30 cellular contexts compared by ENCODE assay signal in genomic region chr5:2254880-2255750, GRCh38.
"Had no signal": no experiment of that assay in that cellular context is flagged by ENCODE, and none has a peak within 500 bp of the region (broad histone marks: within the 10 kb centered on the region; RNA-seq: fewer than 3 reads in every experiment).

No MANE protein-coding gene starts in this region.

- H3K27ac ChIP-seq: ascending aorta, foreskin keratinocyte, left lung, lower lobe of right lung, parathyroid adenoma, psoas muscle, testis, transverse colon, uterus, WERI-Rb-1 had no signal

- DNase-seq: activated CD4-positive, alpha-beta memory T cell treated with anti-CD3 and anti-CD28 coated beads for 36 hours; activated CD4-positive, alpha-beta T cell treated with anti-CD3 and anti-CD28 coated beads, Interleukin-2, amount 10 ng/mL, durations not matched to agents 24 days and 14 days; activated CD8-positive, alpha-beta memory T cell treated with anti-CD3 and anti-CD28 coated beads, Interleukin-2, amount 50 U/mL, for 4 hours; activated gamma-delta T cell; activated naive CD4-positive, alpha-beta T cell treated with anti-CD3 and anti-CD28 coated beads, Interleukin-2, amount 10 ng/mL, durations not matched to agents 7 days and 5 days; activated naive CD8-positive, alpha-beta T cell treated with anti-CD3 and anti-CD28 coated beads, Interleukin-2, amount 10 ng/mL, durations not matched to agents 7 days and 5 days; activated T-cell treated with anti-CD3 and anti-CD28 coated beads, Interleukin-2, amount 50 U/mL, for 1 hour; cortex of kidney; foreskin keratinocyte; lower lobe of right lung; mesendoderm; mucosa of descending colon; psoas muscle; right cardiac atrium; stimulated activated CD4-positive, alpha-beta T cell treated with anti-CD3 and anti-CD28 coated beads, Interleukin-2, amount 100 ng/mL, for 48 hours; stimulated activated naive CD8-positive, alpha-beta T cell treated with anti-CD3 and anti-CD28 coated beads, Interleukin-15, Interleukin-2, amounts not matched to agents 100 U/mL and 50 U/mL, for 24 hours; T-helper 17 cell; T1000; testis; transverse colon; uterus; WERI-Rb-1 had no signal

- H3K27me3 Mint-ChIP-seq: activated CD4-positive, alpha-beta memory T cell treated with anti-CD3 and anti-CD28 coated beads for 36 hours; activated CD4-positive, alpha-beta T cell treated with anti-CD3 and anti-CD28 coated beads, Interleukin-2, amount 10 ng/mL, durations not matched to agents 24 days and 14 days; activated naive CD4-positive, alpha-beta T cell treated with anti-CD3 and anti-CD28 coated beads, Interleukin-2, amount 10 ng/mL, durations not matched to agents 7 days and 5 days; activated naive CD8-positive, alpha-beta T cell treated with anti-CD3 and anti-CD28 coated beads, Interleukin-2, amount 10 ng/mL, durations not matched to agents 7 days and 5 days; natural killer cell treated with Interleukin-12 subunit alpha and Interleukin-12 subunit beta and Interleukin-15 and Interleukin-18, amount 100 ng/mL, for 72 hours; T-helper 17 cell had no signal

- ATAC-seq: activated CD4-positive, CD25-positive, alpha-beta regulatory T cell treated with anti-CD3 and anti-CD28 coated beads, Interleukin-2, amount 50 U/mL, for 24 hours; esophagus mucosa; foreskin keratinocyte; left lung; lower lobe of right lung; mucosa of descending colon; natural killer cell treated with Interleukin-12 subunit alpha and Interleukin-12 subunit beta and Interleukin-15 and Interleukin-18, amount 100 ng/mL, for 72 hours; psoas muscle; right cardiac atrium; stimulated activated naive CD8-positive, alpha-beta T cell treated with anti-CD3 and anti-CD28 coated beads, Interleukin-15, Interleukin-2, amounts not matched to agents 100 U/mL and 50 U/mL, for 24 hours; T-helper 17 cell had no signal

- H3K9me3 ChIP-seq: ascending aorta, left lung, lower lobe of right lung, mucosa of descending colon, psoas muscle, testis, transverse colon, uterus had no signal

- H3K4me3 Mint-ChIP-seq: activated CD4-positive, alpha-beta memory T cell treated with anti-CD3 and anti-CD28 coated beads for 36 hours; activated CD4-positive, alpha-beta T cell treated with anti-CD3 and anti-CD28 coated beads, Interleukin-2, amount 10 ng/mL, durations not matched to agents 24 days and 14 days; activated naive CD4-positive, alpha-beta T cell treated with anti-CD3 and anti-CD28 coated beads, Interleukin-2, amount 10 ng/mL, durations not matched to agents 7 days and 5 days; activated naive CD8-positive, alpha-beta T cell treated with anti-CD3 and anti-CD28 coated beads, Interleukin-2, amount 10 ng/mL, durations not matched to agents 7 days and 5 days; activated T-helper 1 cell treated with anti-CD3 and anti-CD28 coated beads, Interleukin-12 subunit alpha, Interleukin-12 subunit beta, Interleukin-2, Interleukin-4 antibody, amounts not matched to agents 30 ng/mL and 10 ng/mL and 1 ng/mL, durations not matched to agents 14 hours and 24 hours and 36 hours; brain; natural killer cell treated with Interleukin-12 subunit alpha and Interleukin-12 subunit beta and Interleukin-15 and Interleukin-18, amount 100 ng/mL, for 72 hours; T-helper 17 cell had no signal

- H3K4me1 Mint-ChIP-seq: activated CD4-positive, alpha-beta T cell treated with anti-CD3 and anti-CD28 coated beads, Interleukin-2, amount 10 ng/mL, durations not matched to agents 24 days and 14 days; activated naive CD4-positive, alpha-beta T cell treated with anti-CD3 and anti-CD28 coated beads, Interleukin-2, amount 10 ng/mL, durations not matched to agents 7 days and 5 days; T-helper 17 cell had no signal

- H3K4me3 ChIP-seq: ascending aorta, left lung, lower lobe of right lung, mucosa of descending colon, psoas muscle, testis, transverse colon, uterus had no signal

- H3K9me3 Mint-ChIP-seq: activated CD4-positive, alpha-beta memory T cell treated with anti-CD3 and anti-CD28 coated beads for 36 hours; activated CD4-positive, alpha-beta T cell treated with anti-CD3 and anti-CD28 coated beads, Interleukin-2, amount 10 ng/mL, durations not matched to agents 24 days and 14 days; activated T-helper 1 cell treated with anti-CD3 and anti-CD28 coated beads, Interleukin-12 subunit alpha, Interleukin-12 subunit beta, Interleukin-2, Interleukin-4 antibody, amounts not matched to agents 30 ng/mL and 10 ng/mL and 1 ng/mL, durations not matched to agents 14 hours and 24 hours and 36 hours; natural killer cell treated with Interleukin-12 subunit alpha and Interleukin-12 subunit beta and Interleukin-15 and Interleukin-18, amount 100 ng/mL, for 72 hours had no signal

- H3K4me1 ChIP-seq: ascending aorta, foreskin keratinocyte, left lung, lower lobe of right lung, parathyroid adenoma, psoas muscle, testis, transverse colon, uterus had no signal

- H3K9ac ChIP-seq: parathyroid adenoma had no signal

- H3K36me3 ChIP-seq: ascending aorta, left lung, lower lobe of right lung, transverse colon, uterus, WERI-Rb-1 had no signal

- H2AFZ ChIP-seq: parathyroid adenoma had no signal

- H3K27me3 ChIP-seq: ascending aorta, foreskin keratinocyte, testis, transverse colon, uterus had no signal

- H3K27ac Mint-ChIP-seq: activated CD4-positive, alpha-beta memory T cell treated with anti-CD3 and anti-CD28 coated beads for 36 hours; activated CD4-positive, alpha-beta T cell treated with anti-CD3 and anti-CD28 coated beads, Interleukin-2, amount 10 ng/mL, durations not matched to agents 24 days and 14 days; activated naive CD4-positive, alpha-beta T cell treated with anti-CD3 and anti-CD28 coated beads, Interleukin-2, amount 10 ng/mL, durations not matched to agents 7 days and 5 days; activated naive CD8-positive, alpha-beta T cell treated with anti-CD3 and anti-CD28 coated beads, Interleukin-2, amount 10 ng/mL, durations not matched to agents 7 days and 5 days; activated T-helper 1 cell treated with anti-CD3 and anti-CD28 coated beads, Interleukin-12 subunit alpha, Interleukin-12 subunit beta, Interleukin-2, Interleukin-4 antibody, amounts not matched to agents 30 ng/mL and 10 ng/mL and 1 ng/mL, durations not matched to agents 14 hours and 24 hours and 36 hours; natural killer cell treated with Interleukin-12 subunit alpha and Interleukin-12 subunit beta and Interleukin-15 and Interleukin-18, amount 100 ng/mL, for 72 hours; T-helper 17 cell had no signal

- H3K36me3 Mint-ChIP-seq: activated CD4-positive, alpha-beta memory T cell treated with anti-CD3 and anti-CD28 coated beads for 36 hours; activated naive CD4-positive, alpha-beta T cell treated with anti-CD3 and anti-CD28 coated beads, Interleukin-2, amount 10 ng/mL, durations not matched to agents 7 days and 5 days; activated naive CD8-positive, alpha-beta T cell treated with anti-CD3 and anti-CD28 coated beads, Interleukin-2, amount 10 ng/mL, durations not matched to agents 7 days and 5 days; brain; natural killer cell treated with Interleukin-12 subunit alpha and Interleukin-12 subunit beta and Interleukin-15 and Interleukin-18, amount 100 ng/mL, for 72 hours had no signal
